Comparison of ENCODE assay signal across 8 cellular contexts in the genomic region with DNA sequence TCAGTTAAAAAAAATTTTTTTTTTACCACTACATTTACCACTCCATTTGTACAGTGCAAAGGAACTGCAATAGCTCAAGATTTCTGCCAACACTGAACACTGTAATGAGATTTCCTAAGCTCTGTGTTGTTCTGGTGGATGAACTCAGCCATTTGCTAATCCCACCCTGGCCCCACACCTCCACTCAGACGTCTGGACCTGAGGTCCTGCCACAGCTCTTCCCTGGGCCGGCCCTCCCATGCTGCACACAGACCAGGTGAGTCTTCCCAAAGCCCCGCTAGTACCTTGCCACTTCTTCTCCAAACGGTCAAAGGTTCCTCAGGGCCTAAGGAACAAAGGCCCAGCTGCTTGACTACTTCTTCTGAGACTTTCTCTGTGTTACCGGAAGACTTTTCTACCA. TPM values are rescaled to one million over a fixed set of nuclear protein-coding genes. Genes with fewer than 3 reads are reported as not detected.
DNase-seq lines count a peak whose midpoint lies in the region; ATAC-seq and TF ChIP-seq lines count a peak whose summit lies in the region.

No MANE protein-coding gene starts in this region.

- H3K27me3 Mint-ChIP-seq in activated T-cell treated with anti-CD3 and anti-CD28 coated beads, Interleukin-2, amount 50 U/mL, for 24 hours = no peaks in the 10 kb centered on the region
- H3K27me3 Mint-ChIP-seq in natural killer cell treated with Interleukin-12 subunit alpha and Interleukin-12 subunit beta and Interleukin-15 and Interleukin-18, amount 100 ng/mL, for 72 hours = no peaks in the 10 kb centered on the region

- H3K36me3 ChIP-seq in mesodermal cell (ENCODE audit: control insufficient read depth, insufficient read depth, low read length) (peaks cover 66% of the 10 kb centered on the region), thoracic aorta (no peaks in the 10 kb centered on the region)

- H3K27me3 ChIP-seq in thoracic aorta (replicated peaks; ENCODE audit: insufficient read depth) = no peaks in the 10 kb centered on the region

- H3K9me3 ChIP-seq in mesodermal cell (ENCODE audit: control insufficient read depth, low read length) = no peaks in the 10 kb centered on the region
- H3K9me3 ChIP-seq in thoracic aorta = no peaks in the 10 kb centered on the region

- no peak for ATAC-seq in thoracic aorta (ENCODE audit: insufficient number of reproducible peaks, low FRiP score, low read depth)
- no peak for ATAC-seq in natural killer cell treated with Interleukin-12 subunit alpha and Interleukin-12 subunit beta and Interleukin-15 and Interleukin-18, amount 100 ng/mL, for 72 hours

- H3K4me1 Mint-ChIP-seq in activated T-cell treated with anti-CD3 and anti-CD28 coated beads, Interleukin-2, amount 50 U/mL, for 24 hours (ENCODE audit: low read depth) = peaks cover 78% of the 10 kb centered on the region
- H3K4me1 Mint-ChIP-seq in natural killer cell treated with Interleukin-12 subunit alpha and Interleukin-12 subunit beta and Interleukin-15 and Interleukin-18, amount 100 ng/mL, for 72 hours (ENCODE audit: low read depth in 2 of 2) = peaks cover 20 to 29% of the 10 kb centered on the region in 2 donors

- H3K9me3 Mint-ChIP-seq in activated T-cell treated with anti-CD3 and anti-CD28 coated beads, Interleukin-2, amount 50 U/mL, for 24 hours = no peaks in the 10 kb centered on the region
- H3K9me3 Mint-ChIP-seq in natural killer cell treated with Interleukin-12 subunit alpha and Interleukin-12 subunit beta and Interleukin-15 and Interleukin-18, amount 100 ng/mL, for 72 hours = no peaks in the 10 kb centered on the region

- H3K4me3 ChIP-seq in mesodermal cell (ENCODE audit: extremely low read depth, insufficient read depth, low read length, poor library complexity, severe bottlenecking) (no peak overlapping the region), thoracic aorta (peak overlapping the region; percentile 61)

- WGBS in mesodermal cell (ENCODE audit: insufficient coverage in 2 of 2), 2 experiments = 81 to 98% methylated on average over 4 to 5 of the region's 5 CpGs

- TF ChIP-seq CTCF in thoracic aorta (IDR thresholded peaks at IDR 0.05) = no peak

- DNase-seq in activated T-cell treated with anti-CD3 and anti-CD28 coated beads, Interleukin-2, amount 50 U/mL, for 24 hours = no peak
- DNase-seq in activated T-cell treated with anti-CD3 and anti-CD28 coated beads, Interleukin-2, amount 50 U/mL, for 48 hours = no peak
- DNase-seq in thoracic aorta (ENCODE audit: low spot score) (no peak), DMS153 (lab: John Stamatoyannopoulos, UW) (no peak)
- no peak for DNase-seq in natural killer cell treated with Interleukin-12 subunit alpha and Interleukin-12 subunit beta and Interleukin-15 and Interleukin-18, amount 100 ng/mL, for 72 hours (ENCODE audit: low spot score)
- DNase-seq in stimulated activated CD4-positive, alpha-beta T cell treated with anti-CD3 and anti-CD28 coated beads, Interleukin-4, amount 100 ng/mL, for 4 hours = no peak

- H3K36me3 Mint-ChIP-seq in activated T-cell treated with anti-CD3 and anti-CD28 coated beads, Interleukin-2, amount 50 U/mL, for 24 hours (ENCODE audit: low read depth) = peaks cover 70% of the 10 kb centered on the region
- no peaks in the 10 kb centered on the region for H3K36me3 Mint-ChIP-seq in natural killer cell treated with Interleukin-12 subunit alpha and Interleukin-12 subunit beta and Interleukin-15 and Interleukin-18, amount 100 ng/mL, for 72 hours

- peak overlapping the region; percentile 83 for H3K27ac Mint-ChIP-seq in activated T-cell treated with anti-CD3 and anti-CD28 coated beads, Interleukin-2, amount 50 U/mL, for 24 hours
- H3K27ac Mint-ChIP-seq in natural killer cell treated with Interleukin-12 subunit alpha and Interleukin-12 subunit beta and Interleukin-15 and Interleukin-18, amount 100 ng/mL, for 72 hours = peak overlapping the region in 1 of 2 donors; percentile 19

- no peak overlapping the region for H3K4me3 Mint-ChIP-seq in activated T-cell treated with anti-CD3 and anti-CD28 coated beads, Interleukin-2, amount 50 U/mL, for 24 hours
- no peak overlapping the region for H3K4me3 Mint-ChIP-seq in natural killer cell treated with Interleukin-12 subunit alpha and Interleukin-12 subunit beta and Interleukin-15 and Interleukin-18, amount 100 ng/mL, for 72 hours

- H3K4me1 ChIP-seq in mesodermal cell (ENCODE audit: control insufficient read depth, insufficient read depth, low read length, poor library complexity, severe bottlenecking) (peaks cover 47% of the 10 kb centered on the region), thoracic aorta (ENCODE audit: control insufficient read depth in 1 of 2, low read depth in 2 of 2) (peaks cover 53 to 77% of the 10 kb centered on the region in 2 donors)

- peak overlapping the region; percentile 25 for H3K27ac ChIP-seq in cingulate gyrus (ENCODE audit: low read depth, low read length)
- H3K27ac ChIP-seq in mesodermal cell (ENCODE audit: low read depth, low read length, severe bottlenecking) = peak overlapping the region; percentile 93
- H3K27ac ChIP-seq in thoracic aorta = peak overlapping the region; percentile 91 to 92

RNA-seq across cellular contexts. Expression of a gene that starts 56.4 kb away (rescaled TPM):
- polyA plus RNA-seq in mesodermal cell (2013, experiment 1 of 2) = 0.77 TPM
- 0.81 TPM for polyA plus RNA-seq in mesodermal cell (2013, experiment 2 of 2)
- total RNA-seq in thoracic aorta = 1 to 10 TPM; 4.4 to 6.0 TPM
- total RNA-seq in natural killer cell treated with Interleukin-12 subunit alpha and Interleukin-12 subunit beta and Interleukin-15 and Interleukin-18, amount 100 ng/mL, for 72 hours = under 1 TPM; 0.22 to 0.26 TPM

Comparison
In these comparisons a context has a peak if more than half of its experiments do, and no peak if none do; other contexts are left out.
1. H3K27ac ChIP-seq: peak in every context shown above with its lines; median percentile 93 in mesodermal cell; 92 in thoracic aorta; 25 in cingulate gyrus.
2. RNA of a gene that starts 56.4 kb away (total RNA-seq): 4.4 to 6.0 TPM in thoracic aorta; 0.22 to 0.26 TPM in natural killer cell treated with Interleukin-12 subunit alpha and Interleukin-12 subunit beta and Interleukin-15 and Interleukin-18, amount 100 ng/mL, for 72 hours; every median in the first group is over 4 times any median in the second.